ENCODE assay signal across 16 cellular contexts in the genomic region with DNA sequence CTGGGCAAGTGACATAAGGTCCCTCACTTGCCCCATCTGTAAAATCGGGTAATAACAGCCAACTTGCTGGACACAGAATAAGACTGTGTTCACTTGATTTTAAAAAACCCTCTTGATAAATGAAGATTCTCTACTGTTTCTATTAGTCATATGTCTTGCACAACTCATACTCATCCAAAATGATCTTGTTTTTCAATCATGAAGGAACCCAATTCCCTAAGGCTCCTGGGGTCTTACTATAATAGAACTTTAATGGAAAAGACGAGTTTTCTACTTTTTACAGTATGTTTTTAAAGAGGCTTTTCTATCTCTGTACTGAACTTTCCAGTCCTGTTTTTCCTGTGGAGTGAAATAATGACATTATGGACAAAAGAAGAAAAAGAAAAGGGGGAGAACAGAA.
A peak's percentile ranks its signal among the peaks of the same experiment; 100 is the strongest.
DNase-seq lines count a peak whose midpoint lies in the region; ATAC-seq and TF ChIP-seq lines count a peak whose summit lies in the region.
"Had no signal": no experiment of that assay in that cellular context is flagged by ENCODE, and none has a peak within 500 bp of the region (broad histone marks: within the 10 kb centered on the region; RNA-seq: fewer than 3 reads in every experiment).

No MANE protein-coding gene starts in this region.

- no peak overlapping the region for H3K4me3 ChIP-seq in Panc1 (ENCODE audit: low read depth in 2 of 2, low read length in 2 of 2)
- H3K4me3 ChIP-seq: prostate gland had no signal

- peaks cover 2% of the 10 kb centered on the region for H3K9me3 Mint-ChIP-seq in activated CD4-positive, alpha-beta T cell treated with anti-CD3 and anti-CD28 coated beads for 36 hours (ENCODE audit: low read depth)
- peaks cover 2% of the 10 kb centered on the region for H3K9me3 Mint-ChIP-seq in stimulated activated memory B cell treated with anti-CD40 and anti-IgM and Interleukin-4, amounts not matched to agents 10 μg/mL and 1 μg/mL and 100 μg/mL, for 72 hours

- peaks cover 87% of the 10 kb centered on the region for H3K36me3 Mint-ChIP-seq in activated CD4-positive, alpha-beta T cell treated with anti-CD3 and anti-CD28 coated beads for 36 hours (ENCODE audit: low read depth)
- peaks cover 94% of the 10 kb centered on the region for H3K36me3 Mint-ChIP-seq in stimulated activated memory B cell treated with anti-CD40 and anti-IgM and Interleukin-4, amounts not matched to agents 10 μg/mL and 1 μg/mL and 100 μg/mL, for 72 hours

- POLR2A ChIA-PET in activated CD4-positive, alpha-beta T cell treated with anti-CD3 and anti-CD28 coated beads for 36 hours (lab: Charles Lee): no interaction called here
- POLR2A ChIA-PET in Panc1 (lab: Charles Lee): interaction anchor here (0.6 kb wide), 1 partner anchor 10 kb away, joined by 4 read pairs; no protein-coding TSS in a partner anchor

- no peaks in the 10 kb centered on the region for H3K9me3 ChIP-seq in Panc1 (ENCODE audit: control insufficient read depth, insufficient read depth, low read depth, low read length)
- H3K9me3 ChIP-seq: Caco-2, prostate gland had no signal

- no peaks in the 10 kb centered on the region for H3K36me3 ChIP-seq in Panc1 (ENCODE audit: control insufficient read depth, insufficient read depth, low read length)
- H3K36me3 ChIP-seq: prostate gland, WERI-Rb-1 had no signal

- peaks cover 86% of the 10 kb centered on the region for H3K4me1 Mint-ChIP-seq in activated CD4-positive, alpha-beta T cell treated with anti-CD3 and anti-CD28 coated beads for 36 hours
- peaks cover 86% of the 10 kb centered on the region for H3K4me1 Mint-ChIP-seq in stimulated activated memory B cell treated with anti-CD40 and anti-IgM and Interleukin-4, amounts not matched to agents 10 μg/mL and 1 μg/mL and 100 μg/mL, for 72 hours

- no peak for TF ChIP-seq CTCF in Panc1 (IDR thresholded peaks at IDR 0.05)

- H3K27ac ChIP-seq in Panc1 (ENCODE audit: low read length): peak overlapping the region; percentile 52; the same call in 1 of the 2 replicates
- H3K27ac ChIP-seq: WERI-Rb-1 had no signal

- no peaks in the 10 kb centered on the region for H3K27me3 ChIP-seq in Panc1 (ENCODE audit: control insufficient read depth, insufficient read depth, low read length)

- BruUV-seq in Panc1 (replicated peaks; lab: Mats Ljungman, UMichigan): no TSS peak

- peak overlapping the region; percentile 52 for H3K27ac Mint-ChIP-seq in activated CD4-positive, alpha-beta T cell treated with anti-CD3 and anti-CD28 coated beads for 36 hours
- H3K27ac Mint-ChIP-seq in stimulated activated memory B cell treated with anti-CD40 and anti-IgM and Interleukin-4, amounts not matched to agents 10 μg/mL and 1 μg/mL and 100 μg/mL, for 72 hours: peak overlapping the region; percentile 98

- no peak for ATAC-seq in activated CD4-positive, alpha-beta T cell treated with anti-CD3 and anti-CD28 coated beads for 36 hours
- no peak for ATAC-seq in Panc1
- no peak for ATAC-seq in stimulated activated memory B cell treated with anti-CD40 and anti-IgM and Interleukin-4, amounts not matched to agents 10 μg/mL and 1 μg/mL and 100 μg/mL, for 72 hours

- H3K4me3 Mint-ChIP-seq in activated CD4-positive, alpha-beta T cell treated with anti-CD3 and anti-CD28 coated beads for 36 hours: no peak overlapping the region
- H3K4me3 Mint-ChIP-seq in stimulated activated memory B cell treated with anti-CD40 and anti-IgM and Interleukin-4, amounts not matched to agents 10 μg/mL and 1 μg/mL and 100 μg/mL, for 72 hours: no peak overlapping the region

- H3K4me1 ChIP-seq in Panc1 (ENCODE audit: control insufficient read depth, insufficient read depth, low read length): peaks cover 12% of the 10 kb centered on the region; the same call in 1 of the 2 replicates

- CTCF ChIA-PET in activated CD4-positive, alpha-beta T cell treated with anti-CD3 and anti-CD28 coated beads for 36 hours (lab: Charles Lee): interaction anchor here (0.7 to 3.7 kb wide), 4 partner anchors 16 to 240 kb away, joined by 3 to 20 read pairs (median 4); no protein-coding TSS in a partner anchor
- CTCF ChIA-PET in Panc1 (lab: Charles Lee): no interaction called here

- H3K27me3 Mint-ChIP-seq in activated CD4-positive, alpha-beta T cell treated with anti-CD3 and anti-CD28 coated beads for 36 hours: no peaks in the 10 kb centered on the region
- H3K27me3 Mint-ChIP-seq in stimulated activated memory B cell treated with anti-CD40 and anti-IgM and Interleukin-4, amounts not matched to agents 10 μg/mL and 1 μg/mL and 100 μg/mL, for 72 hours: no peaks in the 10 kb centered on the region

- intact Hi-C loops in activated CD4-positive, alpha-beta T cell treated with anti-CD3 and anti-CD28 coated beads for 36 hours (cut with DNase I, micrococcal nuclease): no loop called here
- intact Hi-C loops in Panc1 (cut with micrococcal nuclease; ENCODE audit: unreplicated experiment): no loop called here

- in situ Hi-C loops in Panc1 (cut with HindIII; ENCODE audit: low pct_unique_long_range_greater_than_20kb, low sequenced_read_pairs): no loop called here

- DNase-seq in activated CD4-positive, alpha-beta T cell treated with anti-CD3 and anti-CD28 coated beads for 36 hours: no peak
- no peak for DNase-seq in activated CD4-positive, alpha-beta T cell treated with anti-CD3 and anti-CD28 coated beads, Interleukin-2, amount 50 U/mL, for 48 hours
- DNase-seq in Panc1 (ENCODE audit: low read depth, low spot score): no peak
- DNase-seq in foreskin melanocyte: peak; percentile 56
- no peak for DNase-seq in LoVo (ENCODE audit: low spot score)
- no peak for DNase-seq in D341Med (ENCODE audit: low spot score)
- DNase-seq in NCI-H510A (lab: John Stamatoyannopoulos, UW): no peak
- DNase-seq: activated CD8-positive, alpha-beta memory T cell treated with anti-CD3 and anti-CD28 coated beads, Interleukin-2, amount 50 U/mL, for 48 hours; Caco-2; effector memory CD4-positive, alpha-beta T cell; islet precursor cell; MV-4-11; NCI-H2171 treated with DMSO at 0.1 percent for 48 hours; WERI-Rb-1 had no signal
